ENCODE assay signal across 8 cellular contexts in genomic region chr2:207330912-207331311, GRCh38.
DNase-seq lines count a peak whose midpoint lies in the region; ATAC-seq and TF ChIP-seq lines count a peak whose summit lies in the region.

No MANE protein-coding gene starts in this region.

- H3K36me3 ChIP-seq in hepatocyte (replicated peaks; ENCODE audit: insufficient read depth, low read depth) (no peaks in the 10 kb centered on the region), uterus (no peaks in the 10 kb centered on the region)

- 84% methylated on average over 7 of the region's 7 CpGs for WGBS in hepatocyte (ENCODE audit: low lambda C conversion rate, missing lambda C conversion rate)

- peak; percentile 79 for DNase-seq in DMS53 treated with DMSO at 0.1 percent for 48 hours (lab: John Stamatoyannopoulos, UW; ENCODE audit: unreplicated experiment)
- peak; percentile 86 for DNase-seq in activated CD4-positive, alpha-beta memory T cell treated with anti-CD3 and anti-CD28 coated beads for 36 hours
- DNase-seq in hepatocyte (ENCODE audit: low spot score), result peak; percentile 66
- peak; percentile 24 to 60 for DNase-seq in uterus
- no peak for DNase-seq in effector memory CD8-positive, alpha-beta T cell
- DNase-seq in UCSD-AML1 (lab: John Stamatoyannopoulos, UW; ENCODE audit: unreplicated experiment), result no peak

- H3K4me1 Mint-ChIP-seq in activated CD4-positive, alpha-beta memory T cell treated with anti-CD3 and anti-CD28 coated beads for 36 hours (ENCODE audit: low read depth), result peaks cover 81% of the 10 kb centered on the region
- peaks cover 7 to 16% of the 10 kb centered on the region in 2 donors for H3K4me1 Mint-ChIP-seq in effector memory CD8-positive, alpha-beta T cell (ENCODE audit: low read depth in 2 of 2)

- no peaks in the 10 kb centered on the region for H3K9me3 Mint-ChIP-seq in activated CD4-positive, alpha-beta memory T cell treated with anti-CD3 and anti-CD28 coated beads for 36 hours
- no peaks in the 10 kb centered on the region for H3K9me3 Mint-ChIP-seq in effector memory CD8-positive, alpha-beta T cell

- H3K27ac ChIP-seq in hepatocyte (no peak overlapping the region), uterus (no peak overlapping the region)

- H3K36me3 Mint-ChIP-seq in activated CD4-positive, alpha-beta memory T cell treated with anti-CD3 and anti-CD28 coated beads for 36 hours, result peaks cover 6% of the 10 kb centered on the region
- no peaks in the 10 kb centered on the region for H3K36me3 Mint-ChIP-seq in effector memory CD8-positive, alpha-beta T cell (ENCODE audit: insufficient read depth)

- peak overlapping the region; percentile 61 for H3K4me3 Mint-ChIP-seq in activated CD4-positive, alpha-beta memory T cell treated with anti-CD3 and anti-CD28 coated beads for 36 hours
- H3K4me3 Mint-ChIP-seq in effector memory CD8-positive, alpha-beta T cell, result no peak overlapping the region

- peak overlapping the region; percentile 98 for H3K27ac Mint-ChIP-seq in activated CD4-positive, alpha-beta memory T cell treated with anti-CD3 and anti-CD28 coated beads for 36 hours
- no peak overlapping the region for H3K27ac Mint-ChIP-seq in effector memory CD8-positive, alpha-beta T cell

- no peak overlapping the region for H3K4me2 ChIP-seq in hepatocyte

- no peaks in the 10 kb centered on the region for H3K79me2 ChIP-seq in hepatocyte

- no peak overlapping the region for H3K4me3 ChIP-seq in hepatocyte
- H3K4me3 ChIP-seq in uterus, result no peak overlapping the region

- no peaks in the 10 kb centered on the region for H4K20me1 ChIP-seq in hepatocyte (ENCODE audit: insufficient read depth, poor library complexity, severe bottlenecking)

- CTCF ChIA-PET in activated CD4-positive, alpha-beta memory T cell treated with anti-CD3 and anti-CD28 coated beads for 36 hours (lab: Charles Lee), result interaction anchor here (0.9 kb wide), 1 partner anchor 165 kb away, joined by 4 read pairs; the partner anchor contains the start of gene KLF7

- ATAC-seq in GM19455 (IDR thresholded peaks at IDR 0.05; ENCODE audit: unreplicated experiment), result peak; percentile 40
- peak; percentile 67 for ATAC-seq in HG03442 (IDR thresholded peaks at IDR 0.05; ENCODE audit: unreplicated experiment)
- no peak for ATAC-seq in effector memory CD8-positive, alpha-beta T cell (replicated peaks)

- H2AFZ ChIP-seq in hepatocyte, result no peak overlapping the region

- intact Hi-C loops in activated CD4-positive, alpha-beta memory T cell treated with anti-CD3 and anti-CD28 coated beads for 36 hours (cut with micrococcal nuclease), result loop anchor here (1.0 to 10.0 kb wide), 8 partner anchors 20 to 536 kb away; partner anchors contain the start of genes CCNYL1 and METTL21A
- intact Hi-C loops in uterus (cut with DNase I; ENCODE audit: low total_unique reads), result no loop called here

- H3K4me1 ChIP-seq in hepatocyte (ENCODE audit: insufficient read depth) (peaks cover 15% of the 10 kb centered on the region), uterus (peaks cover 0 to 4% of the 10 kb centered on the region in 2 donors)

- H3K9me3 ChIP-seq in hepatocyte (ENCODE audit: low read depth) (no peaks in the 10 kb centered on the region), uterus (no peaks in the 10 kb centered on the region)

- TF ChIP-seq CTCF in hepatocyte (IDR thresholded peaks at IDR 0.05; ENCODE audit: poor library complexity), result no peak
- no peak for TF ChIP-seq CTCF in uterus (IDR thresholded peaks at IDR 0.05)

- no peaks in the 10 kb centered on the region for H3K9me2 ChIP-seq in hepatocyte (replicated peaks; ENCODE audit: insufficient read depth)

- POLR2A ChIA-PET in activated CD4-positive, alpha-beta memory T cell treated with anti-CD3 and anti-CD28 coated beads for 36 hours (lab: Charles Lee), result interaction anchor here (0.6 to 1.4 kb wide), 9 partner anchors 19 to 199 kb away, joined by 3 to 5 read pairs (median 4); partner anchors contain the start of genes CREB1 and KLF7

- no peak for TF ChIP-seq POLR2A in uterus (IDR thresholded peaks at IDR 0.05)

- no peaks in the 10 kb centered on the region for H3K27me3 ChIP-seq in hepatocyte
- H3K27me3 ChIP-seq in uterus, result no peaks in the 10 kb centered on the region

- no peaks in the 10 kb centered on the region for H3K27me3 Mint-ChIP-seq in activated CD4-positive, alpha-beta memory T cell treated with anti-CD3 and anti-CD28 coated beads for 36 hours
- H3K27me3 Mint-ChIP-seq in effector memory CD8-positive, alpha-beta T cell, result peaks cover 9 to 11% of the 10 kb centered on the region in 2 donors

Comparison
In these comparisons a context has a peak if more than half of its experiments do, and no peak if none do; other contexts are left out.
1. DNase-seq: peak in DMS53 treated with DMSO at 0.1 percent for 48 hours (single experiment), activated CD4-positive, alpha-beta memory T cell treated with anti-CD3 and anti-CD28 coated beads for 36 hours (single experiment), hepatocyte (single experiment) and uterus (2 of 2); none in effector memory CD8-positive, alpha-beta T cell (0 of 3) and UCSD-AML1 (single experiment).